Comparison of ENCODE assay signal across 10 cellular contexts in genomic region chr4:65669981-65670330, GRCh38. TPM values are rescaled to one million over a fixed set of nuclear protein-coding genes. Genes with fewer than 3 reads are reported as not detected.
A peak's percentile ranks its signal among the peaks of the same experiment; 100 is the strongest.
DNase-seq lines count a peak whose midpoint lies in the region; ATAC-seq and TF ChIP-seq lines count a peak whose summit lies in the region.
"Had no signal": no experiment of that assay in that cellular context is flagged by ENCODE, and none has a peak within 500 bp of the region (broad histone marks: within the 10 kb centered on the region; RNA-seq: fewer than 3 reads in every experiment).

No MANE protein-coding gene starts in this region.

- peak overlapping the region; percentile 79 for H2AFZ ChIP-seq in SK-N-SH (ENCODE audit: low read depth)

- H3K4me2 ChIP-seq in SK-N-SH = peak overlapping the region; percentile 88

- H3K9ac ChIP-seq in SK-N-SH = no peak overlapping the region

- ATAC-seq in SK-N-SH treated with all-trans-retinoic acid at 6 μM for 48 hours = no peak
- ATAC-seq in lower lobe of right lung = no peak

- H3K36me3 ChIP-seq in SK-N-SH (replicated peaks in 1 of 2; ENCODE audit: control insufficient read depth in 1 of 2, insufficient read depth in 2 of 2, low read length in 1 of 2) (no peaks in the 10 kb centered on the region), breast epithelium (no peaks in the 10 kb centered on the region), lower lobe of right lung (no peaks in the 10 kb centered on the region)

- TF ChIP-seq CTCF in SK-N-SH (IDR thresholded peaks at IDR 0.05) (no peak), breast epithelium (IDR thresholded peaks at IDR 0.05) (no peak), lower lobe of right lung (IDR thresholded peaks at IDR 0.05) (no peak)

- intact Hi-C loops in breast epithelium (cut with DNase I; ENCODE audit: low total_unique reads) = no loop called here
- intact Hi-C loops in lower lobe of right lung (cut with DNase I) = no loop called here

- no peaks in the 10 kb centered on the region for H3K9me3 ChIP-seq in SK-N-SH
- no peaks in the 10 kb centered on the region for H3K9me3 ChIP-seq in breast epithelium
- no peaks in the 10 kb centered on the region for H3K9me3 ChIP-seq in lower lobe of right lung

- peaks cover 54% of the 10 kb centered on the region for H3K27me3 ChIP-seq in SK-N-SH (ENCODE audit: insufficient read depth)
- H3K27me3 ChIP-seq in breast epithelium = peaks cover 0 to 47% of the 10 kb centered on the region in 2 donors
- peaks cover 61% of the 10 kb centered on the region for H3K27me3 ChIP-seq in lower lobe of right lung (ENCODE audit: low read depth)

- WGBS in SK-N-SH (ENCODE audit: low lambda C conversion rate) = 1% methylated on average over 8 of the region's 8 CpGs

- H4K20me1 ChIP-seq in SK-N-SH (ENCODE audit: insufficient read depth) = no peaks in the 10 kb centered on the region

- CTCF ChIA-PET in SK-N-SH (lab: Yijun Ruan, JAX) = interaction anchor here (1.4 kb wide), 1 partner anchor 43 kb away, joined by 3 read pairs; no protein-coding TSS in a partner anchor

- H3K4me1 ChIP-seq in SK-N-SH (ENCODE audit: control insufficient read depth in 1 of 2, insufficient read depth in 2 of 2, low read depth in 1 of 2, low read length in 1 of 2) = peaks cover 0 to 6% of the 10 kb centered on the region in 2 experiments; a peak in 1 of 4 replicates
- peaks cover 3 to 6% of the 10 kb centered on the region in 2 donors for H3K4me1 ChIP-seq in breast epithelium
- H3K4me1 ChIP-seq in lower lobe of right lung = peaks cover 10% of the 10 kb centered on the region

- no peak for DNase-seq in SK-N-SH
- no peak for DNase-seq in breast epithelium (ENCODE audit: low spot score in 2 of 2)
- no peak for DNase-seq in lower lobe of right lung
- DNase-seq in medulla oblongata (ENCODE audit: extremely low spot score) = no peak
- DNase-seq in Kasumi-1 (lab: John Stamatoyannopoulos, UW) = no peak
- DNase-seq in DMS53 treated with DMSO at 0.1 percent for 48 hours (lab: John Stamatoyannopoulos, UW; ENCODE audit: unreplicated experiment) = no peak

- H3K4me3 ChIP-seq in SK-N-SH (ENCODE audit: low read depth in 2 of 2, low read length in 1 of 2) (peak overlapping the region; percentile 27 to 68), breast epithelium (peak overlapping the region; percentile 33 to 63 (median 43)), lower lobe of right lung (peak overlapping the region; percentile 43)

- no peak for TF ChIP-seq RAD21 in SK-N-SH (IDR thresholded peaks at IDR 0.05; ENCODE audit: low read length)

- no peak for TF ChIP-seq POLR2A in breast epithelium (IDR thresholded peaks at IDR 0.05)

- POLR2A ChIA-PET in SK-N-SH (lab: Yijun Ruan, JAX) = no interaction called here

- no peaks in the 10 kb centered on the region for H3K79me2 ChIP-seq in SK-N-SH (ENCODE audit: insufficient read depth)

- H3K27ac ChIP-seq in SK-N-SH (ENCODE audit: low read depth in 2 of 2, low read length in 1 of 2) (no peak overlapping the region), breast epithelium (no peak overlapping the region), lower lobe of right lung (no peak overlapping the region), temporal lobe (ENCODE audit: low read depth, low read length) (peak overlapping the region; percentile 27)
- H3K27ac ChIP-seq: HL-60 had no signal

- no peaks in the 10 kb centered on the region for H3K9me2 ChIP-seq in SK-N-SH

- no peak for TF ChIP-seq EP300 in SK-N-SH (IDR thresholded peaks at IDR 0.05; ENCODE audit: borderline replicate concordance in 1 of 2, low read depth in 1 of 2, low read length in 1 of 2)

- H3F3A ChIP-seq in SK-N-SH (replicated peaks; ENCODE audit: insufficient read depth) = no peaks in the 10 kb centered on the region

TF ChIP-seq in SK-N-SH, 30 proteins besides CTCF, POLR2A, EP300 and RAD21 (continues in another document):
- no peak for TF ChIP-seq REST (IDR thresholded peaks at IDR 0.05; ENCODE audit: low read depth, low read length)
- TF ChIP-seq NFIC (IDR thresholded peaks at IDR 0.05; ENCODE audit: borderline replicate concordance) = no peak
- no peak for TF ChIP-seq CHD2 (IDR thresholded peaks at IDR 0.05; ENCODE audit: low read length, partially characterized antibody)
- no peak for TF ChIP-seq USF1 (IDR thresholded peaks at IDR 0.05; ENCODE audit: borderline replicate concordance, low read depth)
- no peak for TF ChIP-seq SMC3 (IDR thresholded peaks at IDR 0.05; ENCODE audit: low read depth, low read length)

TF ChIP-seq in SK-N-SH treated with all-trans-retinoic acid at 6 μM for 48 hours, 23 proteins besides CTCF, POLR2A, EP300 and RAD21 (continues in another document):
- TF ChIP-seq ZFP3 (CRISPR knock-in tag; IDR thresholded peaks at IDR 0.05) = no peak
- TF ChIP-seq ZNF8 (CRISPR knock-in tag; IDR thresholded peaks at IDR 0.05) = no peak
- no peak for TF ChIP-seq PATZ1 (CRISPR knock-in tag; IDR thresholded peaks at IDR 0.05; ENCODE audit: borderline replicate concordance)
- TF ChIP-seq GLIS3 (CRISPR knock-in tag; IDR thresholded peaks at IDR 0.05) = no peak
- TF ChIP-seq ZNF565 (CRISPR knock-in tag; conservative IDR thresholded peaks at IDR 0.05; ENCODE audit: low read depth) = no peak
- no peak for TF ChIP-seq TCF4 (CRISPR knock-in tag; IDR thresholded peaks at IDR 0.05; ENCODE audit: borderline replicate concordance)
- no peak for TF ChIP-seq TSHZ2 (CRISPR knock-in tag; IDR thresholded peaks at IDR 0.05)
- no peak for TF ChIP-seq ZFP30 (CRISPR knock-in tag; IDR thresholded peaks at IDR 0.05)
- TF ChIP-seq POU6F1 (CRISPR knock-in tag; IDR thresholded peaks at IDR 0.05; ENCODE audit: borderline replicate concordance, low read depth) = no peak
- TF ChIP-seq OSR1 (CRISPR knock-in tag; IDR thresholded peaks at IDR 0.05) = no peak

RNA-seq across cellular contexts. Expression of gene EPHA5, which starts 0.3 kb away (rescaled TPM):
- not detected in 2 replicates for polyA plus RNA-seq in SK-N-SH (2012; rRNA removed)
- polyA plus RNA-seq in SK-N-SH (2012; cell fraction: cytosol; rRNA removed) = not detected in 2 replicates
- not detected in 2 replicates for polyA plus RNA-seq in SK-N-SH (2012; cell fraction: nucleus; rRNA removed)
- total RNA-seq in breast epithelium = under 1 TPM in 2 of 3 donors, not detected in 1; 0.16 to 0.29 TPM
- total RNA-seq in lower lobe of right lung = 0.09 TPM
- 128 TPM for total RNA-seq in temporal lobe
- total RNA-seq: T-helper 2 cell treated with Interferon-gamma antibody and Interleukin-4, amounts not matched to agents 100 ng/mL and 5 ng/mL, for 36 hours had no signal

Comparison
In these comparisons a context has a peak if more than half of its experiments do, and no peak if none do; other contexts are left out.
1. RNA of gene EPHA5, which starts 0.3 kb away (total RNA-seq): 128 TPM in temporal lobe (single experiment); 0.16 to 0.29 TPM in breast epithelium and 0.09 TPM in lower lobe of right lung (single experiment); every median in the first group is over 100 times any median in the second.
2. Peak in every context shown above with its lines, with median percentiles within 50 percentile points of each other: H3K4me3 ChIP-seq.